8 cellular contexts compared by ENCODE assay signal in the genomic region with DNA sequence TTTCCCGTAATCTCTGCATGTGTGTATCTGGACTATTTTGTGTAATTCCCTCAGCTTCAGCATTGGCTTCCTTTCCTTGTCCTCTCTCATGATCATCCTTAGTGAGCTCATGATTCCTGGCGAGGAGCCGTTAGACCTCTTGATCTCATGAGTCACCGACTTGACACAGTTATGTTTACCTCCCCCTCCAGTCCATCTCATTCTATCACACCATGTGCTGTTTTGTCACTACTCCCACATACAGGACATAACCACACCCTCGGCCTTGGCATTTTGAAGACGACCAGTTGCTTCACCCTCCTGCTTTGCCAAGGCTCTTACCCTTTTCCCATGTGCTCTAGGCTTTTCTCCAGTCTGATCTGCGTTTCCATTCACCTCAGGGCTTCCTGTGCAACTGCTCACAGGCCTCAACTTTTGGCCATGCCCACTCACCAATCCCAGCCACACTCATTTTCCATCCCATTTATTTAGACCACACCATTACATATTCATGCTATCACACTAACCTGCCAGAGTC. TPM values are rescaled to one million over a fixed set of nuclear protein-coding genes. Genes with fewer than 3 reads are reported as not detected.
DNase-seq lines count a peak whose midpoint lies in the region; ATAC-seq and TF ChIP-seq lines count a peak whose summit lies in the region.

No MANE protein-coding gene starts in this region.

- peak overlapping the region; percentile 35 to 64 for H3K27ac ChIP-seq in ascending aorta
- peak overlapping the region; percentile 20 to 67 (median 47) for H3K27ac ChIP-seq in thyroid gland
- no peak overlapping the region for H3K27ac ChIP-seq in CD4-positive, alpha-beta memory T cell (ENCODE audit: low read depth, low read length)

- intact Hi-C loops in ascending aorta (cut with DNase I): loop anchor here (5.0 kb wide), 2 partner anchors 67 to 223 kb away; no protein-coding TSS in a partner anchor
- intact Hi-C loops in thyroid gland (cut with DNase I): no loop called here
- intact Hi-C loops in CD4-positive, alpha-beta memory T cell (cut with micrococcal nuclease): no loop called here

- POLR2A ChIA-PET in CD4-positive, alpha-beta memory T cell (lab: Charles Lee; ENCODE audit: partially characterized antibody): no interaction called here
- POLR2A ChIA-PET in GM10248 (lab: Yijun Ruan, JAX): no interaction called here

- no peak overlapping the region for H3K27ac Mint-ChIP-seq in CD4-positive, alpha-beta memory T cell

- H3K4me1 Mint-ChIP-seq in CD4-positive, alpha-beta memory T cell: peaks cover 0 to 2% (median 1%) of the 10 kb centered on the region in 4 donors

- H3K9me3 Mint-ChIP-seq in CD4-positive, alpha-beta memory T cell: no peaks in the 10 kb centered on the region

- peaks cover 12 to 13% of the 10 kb centered on the region in 2 donors for H3K36me3 Mint-ChIP-seq in CD4-positive, alpha-beta memory T cell

- no peak overlapping the region for H3K4me3 Mint-ChIP-seq in CD4-positive, alpha-beta memory T cell

- H3K27me3 Mint-ChIP-seq in CD4-positive, alpha-beta memory T cell: no peaks in the 10 kb centered on the region

- H3K4me1 ChIP-seq in ascending aorta (peaks cover 0 to 15% of the 10 kb centered on the region in 2 donors), thyroid gland (peaks cover 0 to 31% of the 10 kb centered on the region in 2 donors)
- no peaks in the 10 kb centered on the region for H3K4me1 ChIP-seq in CD4-positive, alpha-beta memory T cell (ENCODE audit: insufficient read depth, low read length)

- DNase-seq in HUDEP-2 (lab: John Stamatoyannopoulos, UW; ENCODE audit: unreplicated experiment in 76 of 76): peak in 74 of 76 experiments; percentile 21 to 98 (median 83)
- peak; percentile 78 to 95 for DNase-seq in ascending aorta (ENCODE audit: low spot score in 2 of 2)
- DNase-seq in inferior parietal cortex (ENCODE audit: extremely low spot score): peak; percentile 20
- DNase-seq in thyroid gland: peak; percentile 61 to 83
- no peak for DNase-seq in CD4-positive, alpha-beta memory T cell
- DNase-seq in GM10248 (ENCODE audit: extremely low spot score): no peak
- no peak for DNase-seq in KG1 (lab: John Stamatoyannopoulos, UW)

- TF ChIP-seq CTCF in ascending aorta (IDR thresholded peaks at IDR 0.05): no peak
- no peak for TF ChIP-seq CTCF in thyroid gland (IDR thresholded peaks at IDR 0.05)
- TF ChIP-seq CTCF in GM10248 (IDR thresholded peaks at IDR 0.05; ENCODE audit: control extremely low read depth, extremely low read depth, low read depth, missing control alignments): no peak

- H3K9me3 ChIP-seq in ascending aorta (no peaks in the 10 kb centered on the region), thyroid gland (no peaks in the 10 kb centered on the region)
- no peaks in the 10 kb centered on the region for H3K9me3 ChIP-seq in CD4-positive, alpha-beta memory T cell (ENCODE audit: control insufficient read depth in 1 of 2, low read length in 2 of 2)

- H3K27me3 ChIP-seq in ascending aorta (no peaks in the 10 kb centered on the region), thyroid gland (no peaks in the 10 kb centered on the region)
- H3K27me3 ChIP-seq in CD4-positive, alpha-beta memory T cell (ENCODE audit: insufficient read depth, low read length): no peaks in the 10 kb centered on the region

- ATAC-seq in HG02759 (IDR thresholded peaks at IDR 0.05; ENCODE audit: unreplicated experiment): no peak

- WGBS in thyroid gland, 2 donors: 47 to 65% methylated on average over 7 of the region's 7 CpGs

- H3K36me3 ChIP-seq in ascending aorta (peaks cover 8 to 26% of the 10 kb centered on the region in 2 donors), thyroid gland (no peaks in the 10 kb centered on the region)
- no peaks in the 10 kb centered on the region for H3K36me3 ChIP-seq in CD4-positive, alpha-beta memory T cell (ENCODE audit: insufficient read depth, low read length)

- no peak for TF ChIP-seq POLR2A in thyroid gland (IDR thresholded peaks at IDR 0.05)

- H3K4me3 ChIP-seq in ascending aorta: no peak overlapping the region
- H3K4me3 ChIP-seq in thyroid gland (replicated peaks in 1 of 3): no peak overlapping the region
- no peak overlapping the region for H3K4me3 ChIP-seq in CD4-positive, alpha-beta memory T cell (ENCODE audit: low read length in 2 of 2)

- CTCF ChIA-PET in CD4-positive, alpha-beta memory T cell (lab: Charles Lee; ENCODE audit: partially characterized antibody): no interaction called here
- CTCF ChIA-PET in GM10248 (lab: Yijun Ruan, JAX): interaction anchor here (1.3 kb wide), 1 partner anchor 9 kb away, joined by 4 read pairs; no protein-coding TSS in a partner anchor

RNA-seq across cellular contexts. Expression of gene CP, which starts 41.5 kb away (rescaled TPM):
- total RNA-seq in ascending aorta (58.3 TPM), thyroid gland (100 to 1,000 TPM in 1 of 4 donors, 10 to 100 TPM in 2, 1 to 10 TPM in 1; 5.0 to 111 (median 34.6) TPM)
- not detected for total RNA-seq in CD4-positive, alpha-beta memory T cell
- polyA plus RNA-seq in CD4-positive, alpha-beta memory T cell: under 1 TPM in 1 of 2 donors, not detected in 1; 0.34 TPM

RNA-seq across cellular contexts. Expression of gene HPS3, which starts 50.7 kb away (rescaled TPM):
- total RNA-seq in ascending aorta (18.9 TPM), thyroid gland (10 to 100 TPM; 23.0 to 27.9 (median 24.4) TPM)
- total RNA-seq in CD4-positive, alpha-beta memory T cell: 10 to 100 TPM; 32.5 to 33.0 TPM
- 10 to 100 TPM; 29.5 to 45.1 TPM for polyA plus RNA-seq in CD4-positive, alpha-beta memory T cell

Comparison
In these comparisons a context has a peak if more than half of its experiments do, and no peak if none do; other contexts are left out.
1. DNase-seq: peak in HUDEP-2 (74 of 76), ascending aorta (2 of 2), inferior parietal cortex (single experiment) and thyroid gland (2 of 2); none in CD4-positive, alpha-beta memory T cell (0 of 5), GM10248 (single experiment) and KG1 (single experiment).
2. RNA of gene CP, which starts 41.5 kb away (total RNA-seq): 58.3 TPM in ascending aorta (single experiment) and 5.0 to 111 TPM in thyroid gland; not detected in CD4-positive, alpha-beta memory T cell; every median in the first group is over 4 times any median in the second.